In genomic region chr14:70416322-70416716, GRCh38 we compare ENCODE assay signal across 8 cellular contexts. TPM values are rescaled to one million over a fixed set of nuclear protein-coding genes. Genes with fewer than 3 reads are reported as not detected.
DNase-seq lines count a peak whose midpoint lies in the region; FAIRE-seq and TF ChIP-seq lines count a peak whose summit lies in the region.

No MANE protein-coding gene starts in this region.

- FAIRE-seq in HTR-8/SVneo (lab: Jason Lieb, UNC) (no peak), H54 (lab: Jason Lieb, UNC) (no peak), RCC 7860 (lab: Jason Lieb, UNC) (no peak)

- H3K27me3 Mint-ChIP-seq in Caco-2 (ENCODE audit: insufficient read depth, unreplicated experiment) = no peaks in the 10 kb centered on the region

- no peak for TF ChIP-seq CTCF in Caco-2 (IDR thresholded peaks at IDR 0.05; ENCODE audit: insufficient read depth in 1 of 2, low read depth in 1 of 2, low read length in 1 of 2, severe bottlenecking in 1 of 2, unreplicated experiment in 1 of 2)
- TF ChIP-seq CTCF in stomach (IDR thresholded peaks at IDR 0.05) = no peak

- H3K4me3 ChIP-seq in Caco-2 (ENCODE audit: low read depth, low read length) = peak overlapping the region; percentile 56
- H3K4me3 ChIP-seq in adipocyte (ENCODE audit: low read length) = peak overlapping the region; percentile 99
- peak overlapping the region; percentile 96 for H3K4me3 ChIP-seq in iPS-20b (ENCODE audit: low read length)
- H3K4me3 ChIP-seq in stomach = peak overlapping the region; percentile 48 to 92 (median 70)

- peaks cover 10% of the 10 kb centered on the region for H3K9me3 Mint-ChIP-seq in Caco-2 (ENCODE audit: unreplicated experiment)

- peak overlapping the region; percentile 81 for H3K27ac Mint-ChIP-seq in Caco-2 (ENCODE audit: unreplicated experiment)

- intact Hi-C loops in Caco-2 (cut with micrococcal nuclease; ENCODE audit: unreplicated experiment) (no loop called here), stomach (cut with DNase I; ENCODE audit: low total_unique reads) (no loop called here)

- TSS peak; percentile 55 for BruUV-seq in Caco-2 (replicated peaks; lab: Mats Ljungman, UMichigan)

- H3K36me3 Mint-ChIP-seq in Caco-2 (ENCODE audit: insufficient read depth, unreplicated experiment) = no peaks in the 10 kb centered on the region

- H3K9me3 ChIP-seq in Caco-2 = no peaks in the 10 kb centered on the region
- no peaks in the 10 kb centered on the region for H3K9me3 ChIP-seq in adipocyte (ENCODE audit: control insufficient read depth, low read length)
- H3K9me3 ChIP-seq in iPS-20b (ENCODE audit: insufficient read depth, low read depth, low read length) = no peaks in the 10 kb centered on the region
- H3K9me3 ChIP-seq in stomach = no peaks in the 10 kb centered on the region

- CTCF ChIA-PET in Caco-2 (lab: Charles Lee) = no interaction called here

- peaks cover 17% of the 10 kb centered on the region for H3K4me1 Mint-ChIP-seq in Caco-2 (ENCODE audit: low read depth, unreplicated experiment)

- POLR2A ChIA-PET in Caco-2 (lab: Charles Lee) = no interaction called here

- no peaks in the 10 kb centered on the region for H3K36me3 ChIP-seq in Caco-2 (ENCODE audit: control insufficient read depth, insufficient read depth, low read length)
- H3K36me3 ChIP-seq in adipocyte (ENCODE audit: control insufficient read depth, insufficient read depth, low read length, severe bottlenecking) = no peaks in the 10 kb centered on the region
- peaks cover 5% of the 10 kb centered on the region; the same call in 1 of the 2 replicates for H3K36me3 ChIP-seq in iPS-20b (ENCODE audit: insufficient read depth, low read depth, low read length)
- H3K36me3 ChIP-seq in stomach = peaks cover 0 to 13% (median 2%) of the 10 kb centered on the region in 4 donors

- no peak overlapping the region for H3K27ac ChIP-seq in iPS-20b (ENCODE audit: low read length)
- peak overlapping the region; percentile 59 to 91 (median 86) for H3K27ac ChIP-seq in stomach

- DNase-seq in Caco-2 (peak in 1 of 2 experiments; percentile 6), HTR-8/SVneo (ENCODE audit: insufficient read length, low spot score) (peak; percentile 51), adipocyte (ENCODE audit: low read depth) (peak; percentile 53), stomach (no peak), H54 (ENCODE audit: insufficient read length, low spot score) (no peak), C1 segment of cervical spinal cord (lab: John Stamatoyannopoulos, UW) (no peak), RCC 7860 (ENCODE audit: low spot score) (no peak)

- H3K27me3 ChIP-seq in Caco-2 (replicated peaks; ENCODE audit: control insufficient read depth, insufficient read depth, low read length) = no peaks in the 10 kb centered on the region
- no peaks in the 10 kb centered on the region for H3K27me3 ChIP-seq in adipocyte (replicated peaks; ENCODE audit: control insufficient read depth, insufficient read depth, low read length)
- no peaks in the 10 kb centered on the region for H3K27me3 ChIP-seq in iPS-20b (ENCODE audit: insufficient read depth, low read length)
- no peaks in the 10 kb centered on the region for H3K27me3 ChIP-seq in stomach

- H3K4me1 ChIP-seq in Caco-2 (peaks cover 5% of the 10 kb centered on the region; the same call in 1 of the 2 replicates), adipocyte (ENCODE audit: control insufficient read depth, insufficient read depth, low read length) (no peaks in the 10 kb centered on the region), iPS-20b (ENCODE audit: insufficient read depth, low read length) (no peaks in the 10 kb centered on the region; the same call in 1 of the 2 replicates), stomach (peaks cover 4 to 44% (median 22%) of the 10 kb centered on the region in 4 donors)

- TF ChIP-seq EP300 in stomach (IDR thresholded peaks at IDR 0.05) = no peak

- 3 to 6% (median 3%) methylated on average over 8 of the region's 8 CpGs for WGBS in stomach, 5 donors

- TF ChIP-seq POLR2A in stomach (IDR thresholded peaks at IDR 0.05) (no peak), H54 (IDR thresholded peaks at IDR 0.05; ENCODE audit: low read depth, low read length) (no peak)

- H3K4me3 Mint-ChIP-seq in Caco-2 (ENCODE audit: unreplicated experiment) = peak overlapping the region; percentile 95

- H3K9ac ChIP-seq in adipocyte (ENCODE audit: low read length) = peak overlapping the region; percentile 91
- peak overlapping the region; percentile 86 for H3K9ac ChIP-seq in iPS-20b (ENCODE audit: low read depth, low read length)

RNA-seq across cellular contexts. Expression of gene SYNJ2BP, which starts 0.6 kb away (rescaled TPM):
- 27.5 and 27.7 TPM in 2 replicates for total RNA-seq in Caco-2 (2022)
- 10 to 100 TPM; 11.1 to 44.6 (median 21.2) TPM for total RNA-seq in stomach
- 10 to 100 TPM; 10.2 to 21.2 (median 18.5) TPM for polyA plus RNA-seq in stomach

RNA-seq across cellular contexts. Expression of gene ADAM21, which starts 35.7 kb away (rescaled TPM):
- total RNA-seq in Caco-2 (2022) (not detected in 2 replicates), stomach (not detected)
- not detected for polyA plus RNA-seq in stomach

RNA-seq across cellular contexts. Expression of gene COX16, which starts 56.8 kb away (rescaled TPM):
- total RNA-seq in Caco-2 (2022) (62.4 and 68.1 TPM in 2 replicates), stomach (10 to 100 TPM in 4 of 5 donors, 1 to 10 TPM in 1; 1.2 to 70.1 (median 50.8) TPM)
- polyA plus RNA-seq in stomach = 10 to 100 TPM; 56.4 to 97.8 (median 69.0) TPM

Comparison
In these comparisons a context has a peak if more than half of its experiments do, and no peak if none do; other contexts are left out.
1. DNase-seq: peak in HTR-8/SVneo (single experiment) and adipocyte (single experiment); none in stomach (single experiment), H54 (single experiment), C1 segment of cervical spinal cord (0 of 14) and RCC 7860 (single experiment).
2. Peak in every context shown above with its lines, with median percentiles within 50 percentile points of each other: H3K4me3 ChIP-seq.